In the genomic region with DNA sequence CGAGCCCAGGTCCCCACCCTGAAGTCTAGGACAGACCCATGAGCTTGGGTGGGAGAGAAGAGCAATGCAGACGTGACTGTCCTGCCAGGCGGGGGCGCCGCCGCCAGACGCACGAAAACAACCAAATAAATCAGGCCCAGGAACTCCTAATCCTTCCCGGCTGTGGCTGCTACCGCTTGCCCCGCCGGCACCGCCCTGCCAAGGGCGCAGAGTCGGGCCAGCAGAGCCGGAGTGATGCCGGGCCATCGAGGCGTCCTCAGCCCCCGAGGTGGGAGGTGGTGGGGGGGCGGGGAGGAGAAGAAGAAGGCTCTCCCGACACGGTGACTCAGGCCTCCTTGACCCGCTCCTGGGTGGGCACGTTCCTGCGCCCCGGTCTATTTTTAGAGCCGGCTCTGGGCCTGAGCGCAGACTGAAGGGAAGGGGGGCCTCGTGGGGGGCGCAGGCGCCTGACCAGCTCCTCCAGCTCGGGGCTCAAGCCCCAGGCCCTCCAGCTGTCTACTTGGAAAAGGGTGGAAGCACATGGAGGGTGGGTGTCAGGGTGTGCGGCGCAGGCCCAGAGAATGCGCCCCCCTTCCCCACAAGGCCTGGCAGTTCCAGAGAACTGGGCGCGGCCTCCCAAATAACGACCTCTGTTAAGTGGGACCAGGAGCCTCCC, we compare ENCODE assay signal across 1 cellular context.
TF ChIP-seq lines count a peak whose summit lies in the region.

No MANE protein-coding gene starts in this region.

TF ChIP-seq in IMR-90, 13 proteins besides CTCF, POLR2A, EP300 and RAD21:
- TF ChIP-seq, protein P1, sequence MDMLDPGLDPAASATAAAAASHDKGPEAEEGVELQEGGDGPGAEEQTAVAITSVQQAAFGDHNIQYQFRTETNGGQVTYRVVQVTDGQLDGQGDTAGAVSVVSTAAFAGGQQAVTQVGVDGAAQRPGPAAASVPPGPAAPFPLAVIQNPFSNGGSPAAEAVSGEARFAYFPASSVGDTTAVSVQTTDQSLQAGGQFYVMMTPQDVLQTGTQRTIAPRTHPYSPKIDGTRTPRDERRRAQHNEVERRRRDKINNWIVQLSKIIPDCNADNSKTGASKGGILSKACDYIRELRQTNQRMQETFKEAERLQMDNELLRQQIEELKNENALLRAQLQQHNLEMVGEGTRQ (IDR thresholded peaks at IDR 0.05; ENCODE audit: low read depth, low read length), result no peak
- TF ChIP-seq MAFK (IDR thresholded peaks at IDR 0.05; ENCODE audit: low read depth, low read length) (no peak), RCOR1 (IDR thresholded peaks at IDR 0.05; ENCODE audit: insufficient replicate concordance, low read length) (no peak), RFX5 (IDR thresholded peaks at IDR 0.05; ENCODE audit: low read depth, low read length) (no peak), NFE2L2 (IDR thresholded peaks at IDR 0.05; ENCODE audit: low read depth, low read length) (0 out of 2 replicates have a peak, but pooled peaks have one; percentile 8), CHD1 (IDR thresholded peaks at IDR 0.05; ENCODE audit: low read depth, low read length) (no peak), MAZ (IDR thresholded peaks at IDR 0.05; ENCODE audit: borderline replicate concordance, low read depth, low read length) (peak; percentile 61), SMC3 (IDR thresholded peaks at IDR 0.05; ENCODE audit: low read depth, low read length) (0 out of 2 replicates have a peak, but pooled peaks have one; percentile 9), CEBPB (IDR thresholded peaks at IDR 0.05; ENCODE audit: low read depth, low read length) (no peak), BHLHE40 (IDR thresholded peaks at IDR 0.05; ENCODE audit: low read depth, low read length) (peak; percentile 87), FOS (IDR thresholded peaks at IDR 0.05; ENCODE audit: low read depth, low read length) (0 out of 2 replicates have a peak, but pooled peaks have one; percentile 15), MXI1 (IDR thresholded peaks at IDR 0.05; ENCODE audit: borderline replicate concordance, low read depth, low read length) (no peak)
- TF ChIP-seq, protein P2, sequence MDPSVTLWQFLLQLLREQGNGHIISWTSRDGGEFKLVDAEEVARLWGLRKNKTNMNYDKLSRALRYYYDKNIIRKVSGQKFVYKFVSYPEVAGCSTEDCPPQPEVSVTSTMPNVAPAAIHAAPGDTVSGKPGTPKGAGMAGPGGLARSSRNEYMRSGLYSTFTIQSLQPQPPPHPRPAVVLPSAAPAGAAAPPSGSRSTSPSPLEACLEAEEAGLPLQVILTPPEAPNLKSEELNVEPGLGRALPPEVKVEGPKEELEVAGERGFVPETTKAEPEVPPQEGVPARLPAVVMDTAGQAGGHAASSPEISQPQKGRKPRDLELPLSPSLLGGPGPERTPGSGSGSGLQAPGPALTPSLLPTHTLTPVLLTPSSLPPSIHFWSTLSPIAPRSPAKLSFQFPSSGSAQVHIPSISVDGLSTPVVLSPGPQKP (IDR thresholded peaks at IDR 0.05; ENCODE audit: borderline replicate concordance, low read depth, low read length), result no peak
